Comparison of ENCODE assay signal across 1 cellular context in genomic region chr20:56439784-56440291, GRCh38.
TF ChIP-seq lines count a peak whose summit lies in the region.

No MANE protein-coding gene starts in this region.

TF ChIP-seq in GM12878, 131 proteins besides CTCF, POLR2A, EP300 and RAD21:
- no peak for TF ChIP-seq MTA3 (IDR thresholded peaks at IDR 0.05; ENCODE audit: borderline replicate concordance, low read length)
- no peak for TF ChIP-seq EGR1 (IDR thresholded peaks at IDR 0.05; ENCODE audit: borderline replicate concordance in 1 of 2, low read depth in 2 of 2, low read length in 2 of 2)
- no peak for TF ChIP-seq ASH2L (IDR thresholded peaks at IDR 0.05; ENCODE audit: borderline replicate concordance, low read depth)
- no peak for TF ChIP-seq EZH2 (IDR thresholded peaks at IDR 0.05; ENCODE audit: borderline replicate concordance, control insufficient read depth, low read depth, low read length)
- no peak for TF ChIP-seq BCL3 (IDR thresholded peaks at IDR 0.05; ENCODE audit: borderline replicate concordance, insufficient read depth, low read depth, low read length, poor library complexity, severe bottlenecking)
- no peak for TF ChIP-seq NRF1 (conservative IDR thresholded peaks at IDR 0.05; ENCODE audit: low read depth, low read length)
- TF ChIP-seq PML (IDR thresholded peaks at IDR 0.05; ENCODE audit: low read length): no peak
- no peak for TF ChIP-seq NFYA (IDR thresholded peaks at IDR 0.05; ENCODE audit: borderline replicate concordance, low read depth, low read length)
- no peak for TF ChIP-seq ZNF24 (IDR thresholded peaks at IDR 0.05)
